Comparison of ENCODE assay signal across 29 cellular contexts in genomic region chr7:94970085-94970576, GRCh38.
"Had no signal": no experiment of that assay in that cellular context is flagged by ENCODE, and none has a peak within 500 bp of the region (broad histone marks: within the 10 kb centered on the region; RNA-seq: fewer than 3 reads in every experiment).

No MANE protein-coding gene starts in this region.

- H3K4me3 Mint-ChIP-seq: activated CD4-positive, alpha-beta memory T cell treated with anti-CD3 and anti-CD28 coated beads for 36 hours; activated CD4-positive, alpha-beta T cell treated with anti-CD3 and anti-CD28 coated beads, Interleukin-2, amount 10 ng/mL, durations not matched to agents 24 days and 14 days; activated naive CD4-positive, alpha-beta T cell treated with anti-CD3 and anti-CD28 coated beads, Interleukin-2, amount 10 ng/mL, durations not matched to agents 7 days and 5 days; activated naive CD8-positive, alpha-beta T cell treated with anti-CD3 and anti-CD28 coated beads, Interleukin-2, amount 10 ng/mL, durations not matched to agents 7 days and 5 days; activated T-helper 1 cell treated with anti-CD3 and anti-CD28 coated beads, Interleukin-12 subunit alpha, Interleukin-12 subunit beta, Interleukin-2, Interleukin-4 antibody, amounts not matched to agents 30 ng/mL and 10 ng/mL and 1 ng/mL, durations not matched to agents 14 hours and 24 hours and 36 hours; brain; natural killer cell; stimulated activated effector memory CD8-positive, alpha-beta T cell treated with anti-CD3 and anti-CD28 coated beads, Interleukin-12 subunit alpha, Interleukin-12 subunit beta, amount 100 ng/mL, for 72 hours; stimulated activated naive CD8-positive, alpha-beta T cell treated with anti-CD3 and anti-CD28 coated beads, Interleukin-15, Interleukin-2, amounts not matched to agents 100 ng/mL and 50 ng/mL, for 24 hours; T-helper 1 cell treated with Interleukin-12 subunit alpha and Interleukin-12 subunit beta and Interleukin-4 antibody, amounts not matched to agents 30 μg/mL and 1 μg/mL, for 36 hours had no signal

- FAIRE-seq: small intestine, TTC549 had no signal

- H3K9me3 Mint-ChIP-seq: activated T-helper 1 cell treated with anti-CD3 and anti-CD28 coated beads, Interleukin-12 subunit alpha, Interleukin-12 subunit beta, Interleukin-2, Interleukin-4 antibody, amounts not matched to agents 30 ng/mL and 10 ng/mL and 1 ng/mL, durations not matched to agents 14 hours and 24 hours and 36 hours; stimulated activated naive CD8-positive, alpha-beta T cell treated with anti-CD3 and anti-CD28 coated beads, Interleukin-15, Interleukin-2, amounts not matched to agents 100 ng/mL and 50 ng/mL, for 24 hours; T-helper 1 cell treated with Interleukin-12 subunit alpha and Interleukin-12 subunit beta and Interleukin-4 antibody, amounts not matched to agents 30 μg/mL and 1 μg/mL, for 36 hours had no signal

- ATAC-seq: activated CD4-positive, CD25-positive, alpha-beta regulatory T cell treated with anti-CD3 and anti-CD28 coated beads, Interleukin-2, amount 50 U/mL, for 24 hours; gastroesophageal sphincter; natural killer cell; sciatic nerve; stimulated activated effector memory CD8-positive, alpha-beta T cell treated with anti-CD3 and anti-CD28 coated beads, Interleukin-12 subunit alpha, Interleukin-12 subunit beta, amount 100 ng/mL, for 72 hours had no signal

- H3K9me3 ChIP-seq: gastroesophageal sphincter had no signal

- H3K36me3 Mint-ChIP-seq: activated CD4-positive, alpha-beta memory T cell treated with anti-CD3 and anti-CD28 coated beads for 36 hours; activated naive CD4-positive, alpha-beta T cell treated with anti-CD3 and anti-CD28 coated beads, Interleukin-2, amount 10 ng/mL, durations not matched to agents 7 days and 5 days; activated naive CD8-positive, alpha-beta T cell treated with anti-CD3 and anti-CD28 coated beads, Interleukin-2, amount 10 ng/mL, durations not matched to agents 7 days and 5 days; natural killer cell; stimulated activated effector memory CD8-positive, alpha-beta T cell treated with anti-CD3 and anti-CD28 coated beads, Interleukin-12 subunit alpha, Interleukin-12 subunit beta, amount 100 ng/mL, for 72 hours had no signal

- H3K4me3 ChIP-seq: ascending aorta, cardiac muscle cell, coronary artery, dorsolateral prefrontal cortex, gastroesophageal sphincter had no signal

- H3K4me1 Mint-ChIP-seq: activated CD4-positive, alpha-beta T cell treated with anti-CD3 and anti-CD28 coated beads, Interleukin-2, amount 10 ng/mL, durations not matched to agents 24 days and 14 days; activated naive CD4-positive, alpha-beta T cell treated with anti-CD3 and anti-CD28 coated beads, Interleukin-2, amount 10 ng/mL, durations not matched to agents 7 days and 5 days; activated naive CD8-positive, alpha-beta T cell treated with anti-CD3 and anti-CD28 coated beads, Interleukin-2, amount 10 ng/mL, durations not matched to agents 7 days and 5 days; natural killer cell; stimulated activated effector memory CD8-positive, alpha-beta T cell treated with anti-CD3 and anti-CD28 coated beads, Interleukin-12 subunit alpha, Interleukin-12 subunit beta, amount 100 ng/mL, for 72 hours had no signal

- H3K36me3 ChIP-seq: ascending aorta, cardiac muscle cell, gastroesophageal sphincter had no signal

- DNase-seq: activated CD4-positive, alpha-beta memory T cell treated with anti-CD3 and anti-CD28 coated beads for 36 hours; activated CD4-positive, alpha-beta T cell treated with anti-CD3 and anti-CD28 coated beads, Interleukin-2, amount 10 ng/mL, durations not matched to agents 24 days and 14 days; activated CD8-positive, alpha-beta memory T cell treated with anti-CD3 and anti-CD28 coated beads, Interleukin-2, amount 50 U/mL, for 4 hours; activated effector memory CD4-positive, alpha-beta T cell treated with anti-CD3 and anti-CD28 coated beads, Interleukin-2, amount 50 U/mL, for 16 hours; activated naive CD4-positive, alpha-beta T cell treated with anti-CD3 and anti-CD28 coated beads, Interleukin-2, amount 10 ng/mL, durations not matched to agents 7 days and 5 days; activated naive CD8-positive, alpha-beta T cell treated with anti-CD3 and anti-CD28 coated beads, Interleukin-2, amount 10 ng/mL, durations not matched to agents 7 days and 5 days; activated T-cell treated with anti-CD3 and anti-CD28 coated beads, Interleukin-2, amount 50 U/mL, for 1 hour; dorsolateral prefrontal cortex; effector memory CD4-positive, alpha-beta T cell; hippocampal formation; midbrain; natural killer cell; small intestine; stimulated activated CD4-positive, alpha-beta T cell treated with anti-CD3 and anti-CD28 coated beads, Interleukin-4, amount 100 ng/mL, for 24 hours; substantia nigra; T-helper 9 cell had no signal

- H3K27me3 ChIP-seq: ascending aorta, cardiac muscle cell, dorsolateral prefrontal cortex, gastroesophageal sphincter had no signal

- H3K27ac Mint-ChIP-seq: activated CD4-positive, alpha-beta memory T cell treated with anti-CD3 and anti-CD28 coated beads for 36 hours; activated CD4-positive, alpha-beta T cell treated with anti-CD3 and anti-CD28 coated beads, Interleukin-2, amount 10 ng/mL, durations not matched to agents 24 days and 14 days; activated naive CD4-positive, alpha-beta T cell treated with anti-CD3 and anti-CD28 coated beads, Interleukin-2, amount 10 ng/mL, durations not matched to agents 7 days and 5 days; activated naive CD8-positive, alpha-beta T cell treated with anti-CD3 and anti-CD28 coated beads, Interleukin-2, amount 10 ng/mL, durations not matched to agents 7 days and 5 days; activated T-helper 1 cell treated with anti-CD3 and anti-CD28 coated beads, Interleukin-12 subunit alpha, Interleukin-12 subunit beta, Interleukin-2, Interleukin-4 antibody, amounts not matched to agents 30 ng/mL and 10 ng/mL and 1 ng/mL, durations not matched to agents 14 hours and 24 hours and 36 hours; natural killer cell; stimulated activated effector memory CD8-positive, alpha-beta T cell treated with anti-CD3 and anti-CD28 coated beads, Interleukin-12 subunit alpha, Interleukin-12 subunit beta, amount 100 ng/mL, for 72 hours; stimulated activated naive CD8-positive, alpha-beta T cell treated with anti-CD3 and anti-CD28 coated beads, Interleukin-15, Interleukin-2, amounts not matched to agents 100 ng/mL and 50 ng/mL, for 24 hours; T-helper 1 cell treated with Interleukin-12 subunit alpha and Interleukin-12 subunit beta and Interleukin-4 antibody, amounts not matched to agents 30 μg/mL and 1 μg/mL, for 36 hours had no signal

- H3K27ac ChIP-seq: ascending aorta, cardiac muscle cell, coronary artery, dorsolateral prefrontal cortex, gastroesophageal sphincter, VCaP had no signal

- H3K27me3 Mint-ChIP-seq: activated CD4-positive, alpha-beta memory T cell treated with anti-CD3 and anti-CD28 coated beads for 36 hours; activated CD4-positive, alpha-beta T cell treated with anti-CD3 and anti-CD28 coated beads, Interleukin-2, amount 10 ng/mL, durations not matched to agents 24 days and 14 days; activated naive CD4-positive, alpha-beta T cell treated with anti-CD3 and anti-CD28 coated beads, Interleukin-2, amount 10 ng/mL, durations not matched to agents 7 days and 5 days; activated naive CD8-positive, alpha-beta T cell treated with anti-CD3 and anti-CD28 coated beads, Interleukin-2, amount 10 ng/mL, durations not matched to agents 7 days and 5 days; brain; stimulated activated naive CD8-positive, alpha-beta T cell treated with anti-CD3 and anti-CD28 coated beads, Interleukin-15, Interleukin-2, amounts not matched to agents 100 ng/mL and 50 ng/mL, for 24 hours had no signal
